In genomic region chrX:1486749-1487361, GRCh38 we compare ENCODE assay signal across 13 cellular contexts. TPM values are rescaled to one million over a fixed set of nuclear protein-coding genes. Genes with fewer than 3 reads are reported as not detected.
DNase-seq lines count a peak whose midpoint lies in the region; ATAC-seq and TF ChIP-seq lines count a peak whose summit lies in the region.
"Had no signal": no experiment of that assay in that cellular context is flagged by ENCODE, and none has a peak within 500 bp of the region (broad histone marks: within the 10 kb centered on the region; RNA-seq: fewer than 3 reads in every experiment).

No MANE protein-coding gene starts in this region.

- no peak overlapping the region for H3K4me3 ChIP-seq in colonic mucosa

- no peak overlapping the region for H3K4me3 Mint-ChIP-seq in activated T-cell treated with anti-CD3 and anti-CD28 coated beads, Interleukin-2, amount 50 U/mL, for 24 hours
- H3K4me3 Mint-ChIP-seq in activated T-helper 2 cell treated with anti-CD3 and anti-CD28 coated beads, Interferon-gamma antibody, Interleukin-2, Interleukin-4, amounts not matched to agents 10 μg/mL and 5 μg/mL and 100 μg/mL, durations not matched to agents 14 hours and 24 hours and 36 hours (ENCODE audit: low read depth) = no peak overlapping the region
- peak overlapping the region in 1 of 2 donors; percentile 25 for H3K4me3 Mint-ChIP-seq in stimulated activated naive B cell treated with anti-CD40 and anti-IgM and Interleukin-4, amounts not matched to agents 10 μg/mL and 1 μg/mL and 100 μg/mL, for 72 hours

- H3K9me3 ChIP-seq in colonic mucosa = no peaks in the 10 kb centered on the region

- no peak overlapping the region for H3K9ac ChIP-seq in colonic mucosa (ENCODE audit: low read depth in 2 of 2, low read length in 2 of 2)

- DNase-seq in activated T-cell treated with anti-CD3 and anti-CD28 coated beads, Interleukin-2, amount 50 U/mL, for 24 hours = peak; percentile 18
- DNase-seq in activated T-cell treated with anti-CD3 and anti-CD28 coated beads for 4 hours = no peak
- no peak for DNase-seq in activated T-helper 2 cell treated with anti-CD3 and anti-CD28 coated beads, Interferon-gamma antibody, Interleukin-2, Interleukin-4, amounts not matched to agents 10 μg/mL and 5 μg/mL and 100 μg/mL, durations not matched to agents 14 hours and 24 hours and 36 hours (ENCODE audit: low spot score)
- peak; percentile 31 for DNase-seq in left kidney (ENCODE audit: low read depth, low spot score)
- DNase-seq in stimulated activated naive B cell treated with anti-CD40 and anti-IgM and Interleukin-4, amounts not matched to agents 10 μg/mL and 1 μg/mL and 100 μg/mL, for 72 hours = no peak
- DNase-seq in RKO (ENCODE audit: low spot score) = no peak
- DNase-seq in colonic mucosa = no peak
- DNase-seq: IMR-90, NCI-H2029 treated with DMSO at 0.1 percent for 48 hours had no signal

- H3K4me1 Mint-ChIP-seq in activated T-cell treated with anti-CD3 and anti-CD28 coated beads, Interleukin-2, amount 50 U/mL, for 24 hours (ENCODE audit: low read depth) = peaks cover 23% of the 10 kb centered on the region
- peaks cover 30% of the 10 kb centered on the region for H3K4me1 Mint-ChIP-seq in activated T-helper 2 cell treated with anti-CD3 and anti-CD28 coated beads, Interferon-gamma antibody, Interleukin-2, Interleukin-4, amounts not matched to agents 10 μg/mL and 5 μg/mL and 100 μg/mL, durations not matched to agents 14 hours and 24 hours and 36 hours (ENCODE audit: low read depth)
- H3K4me1 Mint-ChIP-seq in stimulated activated naive B cell treated with anti-CD40 and anti-IgM and Interleukin-4, amounts not matched to agents 10 μg/mL and 1 μg/mL and 100 μg/mL, for 72 hours = peaks cover 37 to 62% of the 10 kb centered on the region in 2 donors

- intact Hi-C loops in activated T-helper 2 cell treated with anti-CD3 and anti-CD28 coated beads, Interferon-gamma antibody, Interleukin-2, Interleukin-4, amounts not matched to agents 10 μg/mL and 5 μg/mL and 100 μg/mL, durations not matched to agents 14 hours and 24 hours and 36 hours (cut with micrococcal nuclease) = no loop called here
- intact Hi-C loops in colonic mucosa (cut with DNase I) = no loop called here

- no peak for TF ChIP-seq CTCF in colonic mucosa (IDR thresholded peaks at IDR 0.05)

- H3K27me3 Mint-ChIP-seq in activated T-cell treated with anti-CD3 and anti-CD28 coated beads, Interleukin-2, amount 50 U/mL, for 24 hours = no peaks in the 10 kb centered on the region
- no peaks in the 10 kb centered on the region for H3K27me3 Mint-ChIP-seq in activated T-helper 2 cell treated with anti-CD3 and anti-CD28 coated beads, Interferon-gamma antibody, Interleukin-2, Interleukin-4, amounts not matched to agents 10 μg/mL and 5 μg/mL and 100 μg/mL, durations not matched to agents 14 hours and 24 hours and 36 hours (ENCODE audit: low read depth)
- no peaks in the 10 kb centered on the region for H3K27me3 Mint-ChIP-seq in stimulated activated naive B cell treated with anti-CD40 and anti-IgM and Interleukin-4, amounts not matched to agents 10 μg/mL and 1 μg/mL and 100 μg/mL, for 72 hours

- peaks cover 51% of the 10 kb centered on the region for H3K36me3 Mint-ChIP-seq in activated T-cell treated with anti-CD3 and anti-CD28 coated beads, Interleukin-2, amount 50 U/mL, for 24 hours (ENCODE audit: low read depth)
- H3K36me3 Mint-ChIP-seq in activated T-helper 2 cell treated with anti-CD3 and anti-CD28 coated beads, Interferon-gamma antibody, Interleukin-2, Interleukin-4, amounts not matched to agents 10 μg/mL and 5 μg/mL and 100 μg/mL, durations not matched to agents 14 hours and 24 hours and 36 hours (ENCODE audit: low read depth) = peaks cover 64% of the 10 kb centered on the region
- peaks cover 43 to 65% of the 10 kb centered on the region in 2 donors for H3K36me3 Mint-ChIP-seq in stimulated activated naive B cell treated with anti-CD40 and anti-IgM and Interleukin-4, amounts not matched to agents 10 μg/mL and 1 μg/mL and 100 μg/mL, for 72 hours

- H3K27me3 ChIP-seq in colonic mucosa = no peaks in the 10 kb centered on the region

- H3K36me3 ChIP-seq in colonic mucosa = no peaks in the 10 kb centered on the region

- H3K27ac Mint-ChIP-seq in activated T-cell treated with anti-CD3 and anti-CD28 coated beads, Interleukin-2, amount 50 U/mL, for 24 hours = peak overlapping the region; percentile 12
- H3K27ac Mint-ChIP-seq in activated T-helper 2 cell treated with anti-CD3 and anti-CD28 coated beads, Interferon-gamma antibody, Interleukin-2, Interleukin-4, amounts not matched to agents 10 μg/mL and 5 μg/mL and 100 μg/mL, durations not matched to agents 14 hours and 24 hours and 36 hours = peak overlapping the region; percentile 51
- H3K27ac Mint-ChIP-seq in stimulated activated naive B cell treated with anti-CD40 and anti-IgM and Interleukin-4, amounts not matched to agents 10 μg/mL and 1 μg/mL and 100 μg/mL, for 72 hours = peak overlapping the region; percentile 77

- no peak for ATAC-seq in stimulated activated naive B cell treated with anti-CD40 and anti-IgM and Interleukin-4, amounts not matched to agents 10 μg/mL and 1 μg/mL and 100 μg/mL, for 72 hours (replicated peaks)
- no peak for ATAC-seq in GM19328 (IDR thresholded peaks at IDR 0.05; ENCODE audit: unreplicated experiment)
- ATAC-seq: Panc1 had no signal

- peaks cover 5% of the 10 kb centered on the region for H3K9me3 Mint-ChIP-seq in activated T-cell treated with anti-CD3 and anti-CD28 coated beads, Interleukin-2, amount 50 U/mL, for 24 hours
- H3K9me3 Mint-ChIP-seq in activated T-helper 2 cell treated with anti-CD3 and anti-CD28 coated beads, Interferon-gamma antibody, Interleukin-2, Interleukin-4, amounts not matched to agents 10 μg/mL and 5 μg/mL and 100 μg/mL, durations not matched to agents 14 hours and 24 hours and 36 hours = peaks cover 23% of the 10 kb centered on the region
- H3K9me3 Mint-ChIP-seq in stimulated activated naive B cell treated with anti-CD40 and anti-IgM and Interleukin-4, amounts not matched to agents 10 μg/mL and 1 μg/mL and 100 μg/mL, for 72 hours = peaks cover 5 to 8% of the 10 kb centered on the region in 2 donors

- no peak overlapping the region for H3K27ac ChIP-seq in colonic mucosa

- no peaks in the 10 kb centered on the region for H3K4me1 ChIP-seq in colonic mucosa

RNA-seq across cellular contexts. Expression of gene ASMTL, which starts 34.1 kb away (rescaled TPM):
- total RNA-seq in activated T-helper 2 cell treated with anti-CD3 and anti-CD28 coated beads, Interferon-gamma antibody, Interleukin-2, Interleukin-4, amounts not matched to agents 10 μg/mL and 5 μg/mL and 100 μg/mL, durations not matched to agents 14 hours and 24 hours and 36 hours = 41.8 and 42.6 TPM in 2 replicates
- total RNA-seq in colonic mucosa = 10 to 100 TPM; 17.4 to 21.6 TPM

RNA-seq across cellular contexts. Expression of gene P2RY8, which starts 50.1 kb away (rescaled TPM):
- total RNA-seq in activated T-helper 2 cell treated with anti-CD3 and anti-CD28 coated beads, Interferon-gamma antibody, Interleukin-2, Interleukin-4, amounts not matched to agents 10 μg/mL and 5 μg/mL and 100 μg/mL, durations not matched to agents 14 hours and 24 hours and 36 hours = 33.1 and 34.5 TPM in 2 replicates
- total RNA-seq in colonic mucosa = 1 to 10 TPM; 1.3 TPM
- total RNA-seq: G401, IMR-90, pulmonary artery endothelial cell had no signal

Comparison
In these comparisons a context has a peak if more than half of its experiments do, and no peak if none do; other contexts are left out.
1. DNase-seq: peak in activated T-cell treated with anti-CD3 and anti-CD28 coated beads, Interleukin-2, amount 50 U/mL, for 24 hours (single experiment) and left kidney (single experiment); none in activated T-cell treated with anti-CD3 and anti-CD28 coated beads for 4 hours (single experiment), activated T-helper 2 cell treated with anti-CD3 and anti-CD28 coated beads, Interferon-gamma antibody, Interleukin-2, Interleukin-4, amounts not matched to agents 10 μg/mL and 5 μg/mL and 100 μg/mL, durations not matched to agents 14 hours and 24 hours and 36 hours (single experiment), stimulated activated naive B cell treated with anti-CD40 and anti-IgM and Interleukin-4, amounts not matched to agents 10 μg/mL and 1 μg/mL and 100 μg/mL, for 72 hours (single experiment), RKO (single experiment) and colonic mucosa (single experiment).
2. H3K27ac Mint-ChIP-seq: peak in every context shown above with its lines; median percentile 77 in stimulated activated naive B cell treated with anti-CD40 and anti-IgM and Interleukin-4, amounts not matched to agents 10 μg/mL and 1 μg/mL and 100 μg/mL, for 72 hours; 51 in activated T-helper 2 cell treated with anti-CD3 and anti-CD28 coated beads, Interferon-gamma antibody, Interleukin-2, Interleukin-4, amounts not matched to agents 10 μg/mL and 5 μg/mL and 100 μg/mL, durations not matched to agents 14 hours and 24 hours and 36 hours; 12 in activated T-cell treated with anti-CD3 and anti-CD28 coated beads, Interleukin-2, amount 50 U/mL, for 24 hours.
3. RNA of gene P2RY8, which starts 50.1 kb away (total RNA-seq): 33.1 to 34.5 TPM in activated T-helper 2 cell treated with anti-CD3 and anti-CD28 coated beads, Interferon-gamma antibody, Interleukin-2, Interleukin-4, amounts not matched to agents 10 μg/mL and 5 μg/mL and 100 μg/mL, durations not matched to agents 14 hours and 24 hours and 36 hours; 1.3 TPM in colonic mucosa; every median in the first group is over 10 times any median in the second.